ENCODE assay signal across 14 cellular contexts in the genomic region with DNA sequence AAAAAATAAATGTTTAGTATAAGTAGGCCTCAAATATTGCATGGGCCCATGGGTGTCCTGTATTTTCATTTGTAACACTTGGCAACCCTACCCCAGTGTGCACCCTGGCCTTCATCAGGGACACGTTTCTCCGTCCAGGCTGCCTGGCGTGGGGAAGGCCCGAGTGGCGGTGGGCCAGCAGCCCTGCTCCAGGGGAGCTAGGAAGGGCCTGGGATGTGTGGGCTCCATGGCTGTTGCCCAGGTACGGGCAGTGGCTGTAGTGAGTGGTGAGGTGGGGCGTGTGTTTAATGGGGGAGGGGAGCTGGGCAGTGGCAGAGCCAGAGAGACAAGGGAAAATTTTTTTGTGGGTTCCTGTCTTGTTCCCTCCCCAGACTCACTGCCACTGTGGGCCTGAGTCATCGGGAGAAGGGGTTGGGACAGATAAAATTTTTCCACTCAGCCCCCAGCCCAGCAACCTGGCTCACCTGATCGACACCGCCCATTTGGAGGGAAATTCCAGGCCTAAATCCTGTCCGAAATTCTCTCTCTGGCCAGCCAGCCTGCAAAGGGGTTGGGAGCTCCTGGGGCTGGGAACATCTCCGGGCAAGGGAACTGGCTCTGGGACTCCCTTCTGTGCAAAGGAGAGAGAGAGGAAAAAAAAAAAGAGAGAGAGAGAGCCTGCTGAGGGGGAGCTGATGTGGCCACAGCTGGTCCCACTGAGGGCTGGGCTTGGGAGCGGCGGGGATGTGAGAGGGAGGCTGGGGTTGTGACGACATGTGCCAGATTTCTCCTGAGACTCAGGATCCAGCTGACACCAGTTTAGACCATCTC. TPM values are rescaled to one million over a fixed set of nuclear protein-coding genes. Genes with fewer than 3 reads are reported as not detected.
DNase-seq lines count a peak whose midpoint lies in the region; ATAC-seq, FAIRE-seq and TF ChIP-seq lines count a peak whose summit lies in the region.
"Had no signal": no experiment of that assay in that cellular context is flagged by ENCODE, and none has a peak within 500 bp of the region (broad histone marks: within the 10 kb centered on the region; RNA-seq: fewer than 3 reads in every experiment).

No MANE protein-coding gene starts in this region.

- H3K14ac ChIP-seq in neuronal stem cell (ENCODE audit: low read length) = peak overlapping the region; percentile 32

- H3K18ac ChIP-seq in neuronal stem cell (ENCODE audit: low read length) = peak overlapping the region; percentile 79

- H3K9me2 ChIP-seq in PC-9 (ENCODE audit: insufficient read depth) = no peaks in the 10 kb centered on the region

- H3K36me3 Mint-ChIP-seq in Caco-2 (ENCODE audit: insufficient read depth, unreplicated experiment) = no peaks in the 10 kb centered on the region
- no peaks in the 10 kb centered on the region for H3K36me3 Mint-ChIP-seq in activated T-cell treated with anti-CD3 and anti-CD28 coated beads, Interleukin-2, amount 50 U/mL, for 4 hours (ENCODE audit: insufficient read depth)

- H3K27ac Mint-ChIP-seq in Caco-2 (ENCODE audit: unreplicated experiment) = peak overlapping the region; percentile 20
- H3K27ac Mint-ChIP-seq: T-helper 1 cell treated with Interleukin-12 subunit alpha and Interleukin-12 subunit beta and Interleukin-4 antibody, amounts not matched to agents 30 μg/mL and 1 μg/mL, for 36 hours had no signal

- no peaks in the 10 kb centered on the region for H4K20me1 ChIP-seq in PC-9 (ENCODE audit: insufficient read depth)

- CTCF ChIA-PET in Caco-2 (lab: Charles Lee) (interaction anchor here (1.1 kb wide), 1 partner anchor 337 kb away, joined by 3 read pairs; no protein-coding TSS in a partner anchor), PC-9 (lab: Charles Lee) (interaction anchor here (0.7 kb wide), 1 partner anchor 9 kb away, joined by 5 read pairs; no protein-coding TSS in a partner anchor)

- no peak overlapping the region for H2BK120ac ChIP-seq in neuronal stem cell (ENCODE audit: low read depth, low read length)

- H3K23ac ChIP-seq in neuronal stem cell (ENCODE audit: low read depth, low read length, poor library complexity) = peak overlapping the region; percentile 87

- H3K36me3 ChIP-seq in Caco-2 (ENCODE audit: control insufficient read depth, insufficient read depth, low read length) = no peaks in the 10 kb centered on the region
- H3K36me3 ChIP-seq in PC-9 (ENCODE audit: low read depth) = no peaks in the 10 kb centered on the region
- H3K36me3 ChIP-seq in gastroesophageal sphincter = no peaks in the 10 kb centered on the region
- H3K36me3 ChIP-seq in neuronal stem cell (replicated peaks in 1 of 2; ENCODE audit: control insufficient read depth in 2 of 2, insufficient read depth in 2 of 2, low read length in 2 of 2) = no peaks in the 10 kb centered on the region

- no peak overlapping the region for H4K91ac ChIP-seq in neuronal stem cell (ENCODE audit: low read depth, low read length, poor library complexity)

- H2BK15ac ChIP-seq in neuronal stem cell (ENCODE audit: low read length) = peak overlapping the region; percentile 97

- DNase-seq in Caco-2 = peak in 1 of 2 experiments; percentile 19
- peak in 1 of 2 experiments; percentile 12 for DNase-seq in PC-9
- no peak for DNase-seq in neuronal stem cell (ENCODE audit: low spot score)
- no peak for DNase-seq in activated T-cell treated with anti-CD3 and anti-CD28 coated beads, Interleukin-2, amount 50 U/mL, for 4 hours
- DNase-seq in NCI-H1092 (lab: John Stamatoyannopoulos, UW) = no peak
- DNase-seq in NCI-H69 (lab: John Stamatoyannopoulos, UW) = no peak
- DNase-seq in GM12891 (ENCODE audit: insufficient read length, low spot score) = no peak
- DNase-seq: CD8-positive, alpha-beta memory T cell; effector memory CD4-positive, alpha-beta T cell; mucosa of descending colon; NCI-H1694; NK-92 treated with Interleukin-12 subunit alpha and Interleukin-12 subunit beta, amount 100 ng/mL, for 24 hours had no signal

- H2AFZ ChIP-seq in PC-9 (no peak overlapping the region), neuronal stem cell (ENCODE audit: low read length) (peak overlapping the region; percentile 50)

- no peak for TF ChIP-seq EP300 in gastroesophageal sphincter (IDR thresholded peaks at IDR 0.05)

- BruUV-seq in Caco-2 (replicated peaks; lab: Mats Ljungman, UMichigan) = no TSS peak
- BruUV-seq in PC-9 (replicated peaks; lab: Mats Ljungman, UMichigan) = no TSS peak

- peaks cover 6% of the 10 kb centered on the region for H3K4me1 Mint-ChIP-seq in Caco-2 (ENCODE audit: low read depth, unreplicated experiment)
- peaks cover 27% of the 10 kb centered on the region for H3K4me1 Mint-ChIP-seq in activated T-cell treated with anti-CD3 and anti-CD28 coated beads, Interleukin-2, amount 50 U/mL, for 4 hours (ENCODE audit: low read depth)

- H3K79me1 ChIP-seq in neuronal stem cell (ENCODE audit: low read depth, low read length) = no peaks in the 10 kb centered on the region

- FAIRE-seq in GM12891 (lab: Jason Lieb, UNC) = no peak

- H3K9me3 Mint-ChIP-seq in Caco-2 (ENCODE audit: unreplicated experiment) = no peaks in the 10 kb centered on the region
- H3K9me3 Mint-ChIP-seq in activated T-cell treated with anti-CD3 and anti-CD28 coated beads, Interleukin-2, amount 50 U/mL, for 4 hours = no peaks in the 10 kb centered on the region
- H3K9me3 Mint-ChIP-seq: T-helper 1 cell treated with Interleukin-12 subunit alpha and Interleukin-12 subunit beta and Interleukin-4 antibody, amounts not matched to agents 30 μg/mL and 1 μg/mL, for 36 hours had no signal

- no peak overlapping the region for H3K4me3 Mint-ChIP-seq in Caco-2 (ENCODE audit: unreplicated experiment)
- H3K4me3 Mint-ChIP-seq in activated T-cell treated with anti-CD3 and anti-CD28 coated beads, Interleukin-2, amount 50 U/mL, for 4 hours = no peak overlapping the region
- H3K4me3 Mint-ChIP-seq: CD8-positive, alpha-beta memory T cell; T-helper 1 cell treated with Interleukin-12 subunit alpha and Interleukin-12 subunit beta and Interleukin-4 antibody, amounts not matched to agents 30 μg/mL and 1 μg/mL, for 36 hours had no signal

- TF ChIP-seq CTCF in Caco-2 (IDR thresholded peaks at IDR 0.05; ENCODE audit: insufficient read depth in 1 of 2, low read depth in 1 of 2, low read length in 1 of 2, severe bottlenecking in 1 of 2, unreplicated experiment in 1 of 2) = no peak
- no peak for TF ChIP-seq CTCF in PC-9 (conservative IDR thresholded peaks at IDR 0.05)
- no peak for TF ChIP-seq CTCF in gastroesophageal sphincter (IDR thresholded peaks at IDR 0.05)

- H3K27me3 ChIP-seq in Caco-2 (replicated peaks; ENCODE audit: control insufficient read depth, insufficient read depth, low read length) (no peaks in the 10 kb centered on the region), PC-9 (ENCODE audit: insufficient read depth, low read depth) (no peaks in the 10 kb centered on the region), gastroesophageal sphincter (no peaks in the 10 kb centered on the region), neuronal stem cell (ENCODE audit: control insufficient read depth in 3 of 3, insufficient read depth in 3 of 3, low read depth in 1 of 3, low read length in 3 of 3) (peaks cover 0 to 26% (median 0%) of the 10 kb centered on the region in 3 experiments)

- POLR2A ChIA-PET in Caco-2 (lab: Charles Lee) = no interaction called here
- POLR2A ChIA-PET in PC-9 (lab: Charles Lee; ENCODE audit: unreplicated experiment) = interaction anchor here (0.6 kb wide), 1 partner anchor 28 kb away, joined by 3 read pairs; no protein-coding TSS in a partner anchor

- H2AK5ac ChIP-seq in neuronal stem cell (ENCODE audit: low read depth, low read length) = peak overlapping the region; percentile 28

- H3F3A ChIP-seq in PC-9 (ENCODE audit: insufficient read depth, low read depth) = peaks cover 7% of the 10 kb centered on the region; the same call in 1 of the 2 replicates

- no peak for TF ChIP-seq POLR2A in gastroesophageal sphincter (IDR thresholded peaks at IDR 0.05)
- TF ChIP-seq POLR2A in GM12891 (IDR thresholded peaks at IDR 0.05; ENCODE audit: low read depth, low read length) = no peak

- intact Hi-C loops in Caco-2 (cut with micrococcal nuclease; ENCODE audit: unreplicated experiment) = no loop called here
- intact Hi-C loops in PC-9 (cut with micrococcal nuclease; ENCODE audit: unreplicated experiment) = no loop called here

- H4K8ac ChIP-seq in neuronal stem cell (ENCODE audit: low read depth, low read length) = peak overlapping the region; percentile 56

- H3K4me1 ChIP-seq in Caco-2 (no peaks in the 10 kb centered on the region), PC-9 (replicated peaks; ENCODE audit: insufficient read depth) (peaks cover 32% of the 10 kb centered on the region), gastroesophageal sphincter (peaks cover 0 to under 1% (median 0%) of the 10 kb centered on the region in 3 donors), neuronal stem cell (ENCODE audit: control insufficient read depth in 2 of 2, insufficient read depth in 1 of 2, low read depth in 1 of 2, low read length in 2 of 2) (peaks cover 5 to 23% of the 10 kb centered on the region in 2 donors)

- no peaks in the 10 kb centered on the region for H3K9me3 ChIP-seq in Caco-2
- no peaks in the 10 kb centered on the region for H3K9me3 ChIP-seq in PC-9 (ENCODE audit: insufficient read depth, low read depth)
- H3K9me3 ChIP-seq in gastroesophageal sphincter = no peaks in the 10 kb centered on the region
- H3K9me3 ChIP-seq in neuronal stem cell (replicated peaks in 1 of 2; ENCODE audit: control insufficient read depth in 2 of 2, insufficient read depth in 1 of 2, low read depth in 1 of 2, low read length in 2 of 2) = no peaks in the 10 kb centered on the region
- H3K9me3 ChIP-seq: mucosa of descending colon had no signal

- H3K4me3 ChIP-seq in Caco-2 (ENCODE audit: low read depth, low read length) (no peak overlapping the region), PC-9 (no peak overlapping the region), gastroesophageal sphincter (no peak overlapping the region), neuronal stem cell (ENCODE audit: low read length in 2 of 2) (no peak overlapping the region)
- H3K4me3 ChIP-seq: mucosa of descending colon had no signal

- H3K4me2 ChIP-seq in PC-9 (peak overlapping the region; percentile 13; the same call in 1 of the 2 replicates), neuronal stem cell (ENCODE audit: insufficient read depth, low read length, poor library complexity, severe bottlenecking) (no peak overlapping the region)

- H3K27ac ChIP-seq in PC-9 = no peak overlapping the region
- no peak overlapping the region for H3K27ac ChIP-seq in gastroesophageal sphincter
- no peak overlapping the region for H3K27ac ChIP-seq in neuronal stem cell (replicated peaks; ENCODE audit: low read length)

- H2BK12ac ChIP-seq in neuronal stem cell (ENCODE audit: low read length) = peak overlapping the region; percentile 92

- no peaks in the 10 kb centered on the region for H3K79me2 ChIP-seq in PC-9 (ENCODE audit: low read depth)

- ATAC-seq in gastroesophageal sphincter = peak; percentile 31
- no peak for ATAC-seq in activated T-cell treated with anti-CD3 and anti-CD28 coated beads, Interleukin-2, amount 50 U/mL, for 4 hours
- ATAC-seq: mucosa of descending colon had no signal

- no peak overlapping the region for H3K9ac ChIP-seq in neuronal stem cell (ENCODE audit: low read depth, low read length, poor library complexity)

- 20 to 40% methylated on average over 1 to 3 of the region's 15 CpGs for WGBS in gastroesophageal sphincter (ENCODE audit: low coverage in 1 of 2), 2 donors
- no CpG with 5 or more reads among the region's 15 CpGs for WGBS in neuronal stem cell (ENCODE audit: extremely low coverage in 2 of 2, insufficient read length in 2 of 2, insufficient replicate concordance in 1 of 2), 2 donors

- H3K27me3 Mint-ChIP-seq in Caco-2 (ENCODE audit: insufficient read depth, unreplicated experiment) = no peaks in the 10 kb centered on the region
- no peaks in the 10 kb centered on the region for H3K27me3 Mint-ChIP-seq in activated T-cell treated with anti-CD3 and anti-CD28 coated beads, Interleukin-2, amount 50 U/mL, for 4 hours (ENCODE audit: low read depth)
- H3K27me3 Mint-ChIP-seq: CD8-positive, alpha-beta memory T cell had no signal

- H2BK5ac ChIP-seq in neuronal stem cell (ENCODE audit: low read length) = no peak overlapping the region

- H3K4ac ChIP-seq in neuronal stem cell (ENCODE audit: low read length) = peak overlapping the region; percentile 84

RNA-seq across cellular contexts. Expression of a gene that starts 32.5 kb away (rescaled TPM):
- total RNA-seq in Caco-2 (2022) = 172 and 174 TPM in 2 replicates
- total RNA-seq in PC-9 (2021) = 112 and 117 TPM in 2 replicates
- 10 to 100 TPM; 32.2 to 66.2 (median 40.1) TPM for total RNA-seq in gastroesophageal sphincter
- 29.0 TPM for polyA plus RNA-seq in neuronal stem cell (2013, experiment 1 of 2)
- polyA plus RNA-seq in neuronal stem cell (2013, experiment 2 of 2) = 29.1 TPM
- total RNA-seq in activated T-cell treated with anti-CD3 and anti-CD28 coated beads, Interleukin-2, amount 50 U/mL, for 4 hours = 10 to 100 TPM; 28.9 to 44.6 (median 31.8) TPM
- polyA plus RNA-seq in GM12891 (2012; ENCODE audit: low read depth, missing spikeins) = 29.7 TPM
- polyA plus RNA-seq: CD8-positive, alpha-beta memory T cell had no signal

RNA-seq across cellular contexts. Expression of a gene that starts 49.9 kb away (rescaled TPM):
- total RNA-seq in Caco-2 (2022) = 65.4 and 66.7 TPM in 2 replicates
- total RNA-seq in PC-9 (2021) = 49.1 and 54.8 TPM in 2 replicates
- total RNA-seq in gastroesophageal sphincter = 10 to 100 TPM; 36.3 to 47.3 (median 38.6) TPM
- 52.5 TPM for polyA plus RNA-seq in neuronal stem cell (2013, experiment 1 of 2)
- 51.4 TPM for polyA plus RNA-seq in neuronal stem cell (2013, experiment 2 of 2)
- total RNA-seq in activated T-cell treated with anti-CD3 and anti-CD28 coated beads, Interleukin-2, amount 50 U/mL, for 4 hours = 10 to 100 TPM; 70.0 to 75.1 (median 72.7) TPM
- polyA plus RNA-seq in GM12891 (2012; ENCODE audit: low read depth, missing spikeins) = 59.5 TPM
